ENCODE assay signal across 22 cellular contexts in the genomic region with DNA sequence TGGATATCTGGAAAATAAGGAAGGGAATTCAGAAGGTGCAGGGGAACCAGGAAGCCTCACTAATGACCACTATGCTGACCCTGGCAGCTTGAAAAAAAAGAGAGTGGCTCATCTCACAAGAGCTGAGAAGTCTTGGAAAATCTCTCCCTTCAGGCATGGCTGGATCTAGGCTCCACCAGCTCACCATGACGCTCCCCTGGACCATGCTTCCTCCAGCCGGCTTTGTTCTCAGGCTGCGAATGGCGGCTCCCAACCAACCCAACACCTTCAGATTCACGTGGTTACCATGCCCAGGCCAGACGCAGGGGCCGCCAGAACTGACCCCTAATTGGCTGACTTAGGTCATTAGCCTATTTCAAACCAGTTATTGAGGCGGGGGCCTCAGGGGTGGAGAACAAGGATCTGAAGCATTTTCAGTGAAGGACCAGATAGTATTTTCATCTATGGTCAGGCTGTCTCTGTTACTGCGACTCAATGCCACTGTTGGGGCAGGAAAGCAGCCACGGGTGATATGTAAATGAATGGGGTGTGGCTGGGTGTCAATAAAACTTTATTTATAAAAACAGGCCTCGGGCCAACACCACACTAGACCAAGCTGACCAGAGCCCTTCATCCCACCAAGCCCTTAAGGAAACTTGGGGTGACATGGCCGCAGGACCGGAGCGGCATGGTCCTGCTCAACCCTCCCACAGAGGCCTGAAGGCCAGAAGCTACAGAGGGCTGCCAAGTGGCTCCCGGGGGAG.
"Had no signal": no experiment of that assay in that cellular context is flagged by ENCODE, and none has a peak within 500 bp of the region (broad histone marks: within the 10 kb centered on the region; RNA-seq: fewer than 3 reads in every experiment).

No MANE protein-coding gene starts in this region.

- H3K36me3 Mint-ChIP-seq: IgD-negative memory B cell had no signal

- H3K4me3 ChIP-seq: SJCRH30 had no signal

- H3K27ac Mint-ChIP-seq: IgD-negative memory B cell had no signal

- DNase-seq: KBM-7, MV-4-11, NCI-H1048, NCI-H1105, NCI-H1417 treated with DMSO at 0.1 percent for 48 hours, NCI-H146, NCI-H1694 treated with DMSO at 0.1 percent for 48 hours, NCI-H1930, NCI-H2081, NCI-H2107, NCI-H226, NCI-H446, NCI-H510A, NCI-H524 treated with DMSO at 0.1 percent for 48 hours, NCI-H69, NCI-H774, SHP77 treated with DMSO at 0.1 percent for 48 hours, SJCRH30 had no signal

- H3K27ac ChIP-seq: RWPE1, SJCRH30 had no signal

- ATAC-seq: Panc1, SK-N-SH treated with all-trans-retinoic acid at 6 μM for 48 hours had no signal

- H3K4me1 ChIP-seq: SJCRH30 had no signal

- H3K36me3 ChIP-seq: SJCRH30 had no signal

- H3K4me3 Mint-ChIP-seq: IgD-negative memory B cell had no signal
